In genomic region chr7:36984051-36984492, GRCh38 we compare ENCODE assay signal across 1 cellular context.
TF ChIP-seq lines count a peak whose summit lies in the region.

No MANE protein-coding gene starts in this region.

TF ChIP-seq in HepG2, 621 proteins besides CTCF, POLR2A, EP300 and RAD21 (continued from another document):
- TF ChIP-seq RXRA (CRISPR knock-in tag; IDR thresholded peaks at IDR 0.05) (peak; percentile 85; the same call in 1 of the 2 replicates), HMG20A (CRISPR knock-in tag; IDR thresholded peaks at IDR 0.05; ENCODE audit: borderline replicate concordance) (peak; percentile 69; the same call in 1 of the 2 replicates), SOX13 (IDR thresholded peaks at IDR 0.05) (peak; percentile 69), SOX13 (CRISPR knock-in tag; conservative IDR thresholded peaks at IDR 0.05 in 1 of 2, IDR thresholded peaks at IDR 0.05 in 1 of 2) (peak in 1 of 2 experiments; percentile 97; a peak in 2 of 4 replicates), TCF7 (IDR thresholded peaks at IDR 0.05; ENCODE audit: low read depth) (0 out of 2 replicates have a peak, but pooled peaks have one; percentile 25), ZNF317 (CRISPR knock-in tag; IDR thresholded peaks at IDR 0.05) (no peak), ZNF615 (CRISPR knock-in tag; IDR thresholded peaks at IDR 0.05; ENCODE audit: borderline replicate concordance) (0 out of 2 replicates have a peak, but pooled peaks have one; percentile 45), RELA (CRISPR knock-in tag; IDR thresholded peaks at IDR 0.05) (no peak), PRMT3 (CRISPR knock-in tag; IDR thresholded peaks at IDR 0.05; ENCODE audit: borderline replicate concordance, low read depth) (no peak), TARDBP (CRISPR knock-in tag; IDR thresholded peaks at IDR 0.05) (peak; percentile 52; the same call in 1 of the 2 replicates), ZSCAN25 (CRISPR knock-in tag; IDR thresholded peaks at IDR 0.05) (peak; percentile 19; the same call in 1 of the 2 replicates), DNMT3B (CRISPR knock-in tag; conservative IDR thresholded peaks at IDR 0.05) (no peak), ZNF17 (CRISPR knock-in tag; IDR thresholded peaks at IDR 0.05) (no peak), POGZ (CRISPR knock-in tag; IDR thresholded peaks at IDR 0.05) (peak; percentile 58), TMF1 (CRISPR knock-in tag; IDR thresholded peaks at IDR 0.05; ENCODE audit: low read depth) (no peak), ZNF235 (CRISPR knock-in tag; IDR thresholded peaks at IDR 0.05; ENCODE audit: borderline replicate concordance) (no peak), TFE3 (CRISPR knock-in tag; IDR thresholded peaks at IDR 0.05) (peak; percentile 62; the same call in 1 of the 2 replicates), MED1 (CRISPR knock-in tag; IDR thresholded peaks at IDR 0.05) (peak; percentile 50; the same call in 1 of the 2 replicates), THRA (CRISPR knock-in tag; IDR thresholded peaks at IDR 0.05; ENCODE audit: borderline replicate concordance) (peak; percentile 18; the same call in 1 of the 2 replicates), GFI1 (CRISPR knock-in tag; IDR thresholded peaks at IDR 0.05; ENCODE audit: borderline replicate concordance) (peak; percentile 68), NCOA2 (CRISPR knock-in tag; IDR thresholded peaks at IDR 0.05) (peak; percentile 68; the same call in 1 of the 2 replicates), CEBPG (CRISPR knock-in tag; IDR thresholded peaks at IDR 0.05) (peak; percentile 41; the same call in 1 of the 2 replicates), ZFP36L1 (CRISPR knock-in tag; IDR thresholded peaks at IDR 0.05) (no peak), ZNF430 (CRISPR knock-in tag; IDR thresholded peaks at IDR 0.05) (0 out of 2 replicates have a peak, but pooled peaks have one; percentile 26), KLF12 (CRISPR knock-in tag; IDR thresholded peaks at IDR 0.05; ENCODE audit: borderline replicate concordance) (no peak), SOX6 (IDR thresholded peaks at IDR 0.05) (no peak), SOX6 (CRISPR knock-in tag; IDR thresholded peaks at IDR 0.05) (peak; percentile 97), ZSCAN12 (CRISPR knock-in tag; IDR thresholded peaks at IDR 0.05) (no peak), ATF2 (CRISPR knock-in tag; IDR thresholded peaks at IDR 0.05) (0 out of 2 replicates have a peak, but pooled peaks have one; percentile 33), MEIS2 (CRISPR knock-in tag; IDR thresholded peaks at IDR 0.05) (peak; percentile 81; the same call in 1 of the 2 replicates), BHLHE40 (IDR thresholded peaks at IDR 0.05; ENCODE audit: low read length) (peak; percentile 69; the same call in 1 of the 2 replicates), HNF1B (CRISPR knock-in tag; IDR thresholded peaks at IDR 0.05) (0 out of 2 replicates have a peak, but pooled peaks have one; percentile 43), HNF4A (CRISPR knock-in tag; IDR thresholded peaks at IDR 0.05) (peak; percentile 65), LCORL (IDR thresholded peaks at IDR 0.05) (no peak), LCORL (CRISPR knock-in tag; IDR thresholded peaks at IDR 0.05) (no peak), MAX (IDR thresholded peaks at IDR 0.05) (peak; percentile 48; the same call in 1 of the 2 replicates), ZBTB40 (IDR thresholded peaks at IDR 0.05) (no peak), ZBTB40 (CRISPR knock-in tag; IDR thresholded peaks at IDR 0.05) (no peak), ZNF292 (CRISPR knock-in tag; IDR thresholded peaks at IDR 0.05; ENCODE audit: borderline replicate concordance, low read depth) (peak; percentile 78; the same call in 1 of the 2 replicates), NR2F2 (IDR thresholded peaks at IDR 0.05; ENCODE audit: borderline replicate concordance, low read depth) (peak; percentile 81), TEAD3 (CRISPR knock-in tag; optimal IDR thresholded peaks at IDR 0.05; ENCODE audit: borderline replicate concordance) (peak; percentile 81), HDAC2 (CRISPR knock-in tag; IDR thresholded peaks at IDR 0.05) (peak; percentile 64; the same call in 1 of the 2 replicates), KAT7 (CRISPR knock-in tag; IDR thresholded peaks at IDR 0.05; ENCODE audit: borderline replicate concordance) (0 out of 2 replicates have a peak, but pooled peaks have one; percentile 39)
